ENCODE assay signal across 8 cellular contexts in the genomic region with DNA sequence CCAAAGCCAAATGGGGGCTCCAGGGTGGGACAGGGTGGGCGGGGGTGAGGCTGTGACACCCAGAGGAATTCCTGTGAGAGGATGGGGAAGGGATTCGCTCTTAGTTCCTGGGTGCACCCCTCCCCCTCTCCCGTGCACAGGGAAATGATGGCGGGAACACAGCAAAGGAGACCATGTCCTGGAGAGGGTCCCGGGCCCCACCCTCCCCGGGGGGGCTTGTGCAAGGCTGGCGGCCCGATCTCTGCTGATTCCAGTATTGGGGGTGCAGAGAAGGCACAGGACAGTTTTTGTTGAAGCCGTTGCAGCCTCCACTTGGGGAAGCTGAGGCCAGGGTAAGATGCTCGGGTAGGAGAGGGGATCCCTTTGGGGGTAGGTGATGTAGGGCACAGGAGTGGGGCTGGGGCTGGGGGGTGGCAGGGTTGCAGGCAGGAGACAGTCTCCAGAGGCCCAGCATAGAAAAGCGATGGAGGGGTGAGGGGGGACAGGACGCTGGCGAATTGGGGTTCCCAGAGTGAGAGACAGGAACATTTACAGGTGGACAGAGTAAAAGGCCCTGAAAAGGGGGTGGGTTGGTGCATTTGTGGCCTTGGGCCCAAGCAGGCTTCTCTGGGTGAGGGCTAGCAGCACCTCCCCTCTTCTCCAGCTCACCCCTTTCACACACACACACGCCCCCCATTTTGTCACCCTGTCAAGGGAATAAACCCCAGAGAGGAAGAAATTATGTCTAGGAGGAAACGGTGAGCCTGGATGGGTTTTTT. TPM values are rescaled to one million over a fixed set of nuclear protein-coding genes. Genes with fewer than 3 reads are reported as not detected.
A peak's percentile ranks its signal among the peaks of the same experiment; 100 is the strongest.
DNase-seq lines count a peak whose midpoint lies in the region; ATAC-seq, FAIRE-seq and TF ChIP-seq lines count a peak whose summit lies in the region.

No MANE protein-coding gene starts in this region.

- H3K4me3 ChIP-seq in HAP-1 (peak overlapping the region; percentile 82), WI38 (ENCODE audit: low read depth, low read length) (peak overlapping the region; percentile 79)

- H3K4me1 ChIP-seq in HAP-1, result no peaks in the 10 kb centered on the region

- peak overlapping the region; percentile 71 for H3K4me3 Mint-ChIP-seq in glutamatergic neuron (ENCODE audit: unreplicated experiment)

- FAIRE-seq in HTR-8/SVneo (lab: Jason Lieb, UNC), result no peak

- in situ Hi-C loops in HAP-1 (cut with MboI; ENCODE audit: low sequenced_read_pairs), result no loop called here

- ATAC-seq in sciatic nerve, result no peak
- ATAC-seq in activated CD4-positive, CD25-positive, alpha-beta regulatory T cell treated with anti-CD3 and anti-CD28 coated beads, Interleukin-2, amount 50 U/mL, for 24 hours, result no peak

- H3K4me1 Mint-ChIP-seq in glutamatergic neuron (ENCODE audit: low read depth, unreplicated experiment), result peaks cover 16% of the 10 kb centered on the region

- no peaks in the 10 kb centered on the region; the same call in 1 of the 2 replicates for H3K36me3 ChIP-seq in HAP-1 (replicated peaks)

- no peaks in the 10 kb centered on the region for H3K36me3 Mint-ChIP-seq in glutamatergic neuron (ENCODE audit: unreplicated experiment)

- H3K27ac Mint-ChIP-seq in glutamatergic neuron (ENCODE audit: unreplicated experiment), result no peak overlapping the region

- DNase-seq in HAP-1 (ENCODE audit: low spot score in 2 of 2), result no peak
- DNase-seq in glutamatergic neuron, result no peak
- DNase-seq in sciatic nerve (ENCODE audit: low spot score), result peak; percentile 65
- no peak for DNase-seq in NOMO-1 treated with DMSO at 0.1 percent for 48 hours (lab: John Stamatoyannopoulos, UW; ENCODE audit: unreplicated experiment)
- DNase-seq in stimulated activated CD4-positive, alpha-beta T cell treated with anti-CD3 and anti-CD28 coated beads, Interleukin-4, amount 100 ng/mL, for 4 hours, result no peak
- DNase-seq in HTR-8/SVneo (ENCODE audit: insufficient read length, low spot score), result no peak

- H3K9me3 ChIP-seq in HAP-1, result no peaks in the 10 kb centered on the region

- TF ChIP-seq CTCF in WI38 (IDR thresholded peaks at IDR 0.05; ENCODE audit: low read depth, low read length) (no peak), glutamatergic neuron (IDR thresholded peaks at IDR 0.05; ENCODE audit: partially characterized antibody, unreplicated experiment) (no peak)

- no peaks in the 10 kb centered on the region for H3K27me3 ChIP-seq in HAP-1 (ENCODE audit: low read depth)

- peaks cover 26% of the 10 kb centered on the region for H3K9me3 Mint-ChIP-seq in glutamatergic neuron (ENCODE audit: unreplicated experiment)

- intact Hi-C loops in sciatic nerve (cut with DNase I), result no loop called here

- peaks cover 7% of the 10 kb centered on the region for H3K27me3 Mint-ChIP-seq in glutamatergic neuron (ENCODE audit: unreplicated experiment)

RNA-seq across cellular contexts. Expression of gene HMCES, which starts 38.5 kb away (rescaled TPM):
- total RNA-seq in glutamatergic neuron (ENCODE audit: unreplicated experiment), result 37.7 TPM
- total RNA-seq in sciatic nerve, result 36.6 TPM
